In the genomic region with DNA sequence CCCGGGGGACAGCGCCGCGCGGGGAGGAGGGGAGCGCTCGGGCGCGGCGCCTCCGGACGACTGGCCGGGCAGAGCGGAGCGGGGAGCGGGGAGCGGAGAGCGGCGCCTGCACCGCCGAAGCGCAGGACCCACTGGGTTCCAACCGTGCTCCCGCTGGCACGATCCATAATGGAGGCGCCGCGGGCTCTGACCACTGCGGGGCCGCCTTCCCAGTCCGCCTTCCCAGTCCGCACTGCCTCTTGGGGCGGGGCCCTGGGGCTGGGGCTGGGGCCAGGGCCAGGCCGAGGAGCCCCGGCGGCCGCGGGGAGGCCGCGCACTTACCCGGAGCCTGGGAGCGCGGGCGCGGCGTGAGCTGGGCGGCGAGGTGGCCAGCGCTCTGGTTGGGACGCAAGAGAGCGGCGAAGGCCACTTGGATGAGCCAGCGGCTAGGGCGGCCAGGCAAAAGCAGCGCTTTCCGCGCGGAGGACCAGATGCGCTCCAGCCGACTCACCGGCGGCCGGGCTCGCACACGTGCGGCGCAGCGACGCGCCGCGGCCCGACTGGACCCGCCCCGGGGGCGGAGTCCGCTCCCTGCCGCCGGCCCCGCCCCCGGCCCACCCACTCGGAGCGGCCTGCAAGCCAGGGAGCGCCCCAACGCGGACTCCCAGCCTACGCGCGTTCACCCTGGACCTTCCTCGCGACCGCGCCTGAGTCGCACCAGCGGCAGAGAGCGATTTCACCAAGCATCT, we compare ENCODE assay signal across 1 cellular context.
TF ChIP-seq lines count a peak whose summit lies in the region.

A gene with protein sequence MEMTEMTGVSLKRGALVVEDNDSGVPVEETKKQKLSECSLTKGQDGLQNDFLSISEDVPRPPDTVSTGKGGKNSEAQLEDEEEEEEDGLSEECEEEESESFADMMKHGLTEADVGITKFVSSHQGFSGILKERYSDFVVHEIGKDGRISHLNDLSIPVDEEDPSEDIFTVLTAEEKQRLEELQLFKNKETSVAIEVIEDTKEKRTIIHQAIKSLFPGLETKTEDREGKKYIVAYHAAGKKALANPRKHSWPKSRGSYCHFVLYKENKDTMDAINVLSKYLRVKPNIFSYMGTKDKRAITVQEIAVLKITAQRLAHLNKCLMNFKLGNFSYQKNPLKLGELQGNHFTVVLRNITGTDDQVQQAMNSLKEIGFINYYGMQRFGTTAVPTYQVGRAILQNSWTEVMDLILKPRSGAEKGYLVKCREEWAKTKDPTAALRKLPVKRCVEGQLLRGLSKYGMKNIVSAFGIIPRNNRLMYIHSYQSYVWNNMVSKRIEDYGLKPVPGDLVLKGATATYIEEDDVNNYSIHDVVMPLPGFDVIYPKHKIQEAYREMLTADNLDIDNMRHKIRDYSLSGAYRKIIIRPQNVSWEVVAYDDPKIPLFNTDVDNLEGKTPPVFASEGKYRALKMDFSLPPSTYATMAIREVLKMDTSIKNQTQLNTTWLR (minus strand): TSS at position 541 of the 728 bp plus-strand sequence. CDS start 13,759 bp downstream, outside the sequence.

TF ChIP-seq in HepG2, 621 proteins besides CTCF, POLR2A, EP300 and RAD21 (continued from another document and continues in another):
- TF ChIP-seq ZNF800 (CRISPR knock-in tag; IDR thresholded peaks at IDR 0.05) (peak; percentile 51; the same call in 1 of the 2 replicates), TAF15 (IDR thresholded peaks at IDR 0.05; ENCODE audit: low read depth, low read length, poor library complexity, severe bottlenecking) (peak; percentile 51), NBN (conservative IDR thresholded peaks at IDR 0.05) (no peak), SPEN (CRISPR knock-in tag; IDR thresholded peaks at IDR 0.05; ENCODE audit: low read depth) (peak; percentile 73), ZNF503 (CRISPR knock-in tag; IDR thresholded peaks at IDR 0.05) (no peak; the same call in 1 of the 2 replicates), HNRNPK (IDR thresholded peaks at IDR 0.05; ENCODE audit: low read depth, low read length, poor library complexity, severe bottlenecking) (peak; percentile 66), ZBTB8A (CRISPR knock-in tag; IDR thresholded peaks at IDR 0.05; ENCODE audit: borderline replicate concordance, low read depth) (no peak), ZFP91 (CRISPR knock-in tag; IDR thresholded peaks at IDR 0.05; ENCODE audit: borderline replicate concordance) (peak; percentile 75; the same call in 1 of the 2 replicates), PHF20 (CRISPR knock-in tag; IDR thresholded peaks at IDR 0.05) (no peak; the same call in none of the 2 replicates), ZBTB38 (CRISPR knock-in tag; IDR thresholded peaks at IDR 0.05) (peak; percentile 45; the same call in 1 of the 2 replicates), NR2C2 (CRISPR knock-in tag; IDR thresholded peaks at IDR 0.05; ENCODE audit: borderline replicate concordance) (no peak; the same call in 1 of the 2 replicates), ZNF367 (CRISPR knock-in tag; IDR thresholded peaks at IDR 0.05; ENCODE audit: borderline replicate concordance) (peak; percentile 9; the same call in 1 of the 2 replicates), ATF7-NPFF (CRISPR knock-in tag; IDR thresholded peaks at IDR 0.05; ENCODE audit: low read depth) (peak; percentile 81), PRPF4 (IDR thresholded peaks at IDR 0.05; ENCODE audit: low read depth, low read length, poor library complexity, severe bottlenecking) (no peak), ZNF788 (CRISPR knock-in tag; IDR thresholded peaks at IDR 0.05; ENCODE audit: borderline replicate concordance) (peak; percentile 27; the same call in 1 of the 2 replicates), TCF12 (IDR thresholded peaks at IDR 0.05) (no peak), TCF12 (CRISPR knock-in tag; IDR thresholded peaks at IDR 0.05) (peak; percentile 70; the same call in 1 of the 2 replicates), ZSCAN21 (CRISPR knock-in tag; IDR thresholded peaks at IDR 0.05; ENCODE audit: borderline replicate concordance) (peak; percentile 74; the same call in 1 of the 2 replicates), MED13 (CRISPR knock-in tag; IDR thresholded peaks at IDR 0.05) (peak; percentile 49; the same call in 1 of the 2 replicates), ZNF777 (CRISPR knock-in tag; IDR thresholded peaks at IDR 0.05) (0 out of 2 replicates have a peak, but pooled peaks have one; percentile 41), MYC (CRISPR knock-in tag; IDR thresholded peaks at IDR 0.05; ENCODE audit: borderline replicate concordance) (peak; percentile 91), BRD4 (CRISPR knock-in tag; IDR thresholded peaks at IDR 0.05) (peak; percentile 77; the same call in 1 of the 2 replicates), MEIS1 (CRISPR knock-in tag; IDR thresholded peaks at IDR 0.05; ENCODE audit: borderline replicate concordance) (peak; percentile 37; the same call in 1 of the 2 replicates), ZNF225 (CRISPR knock-in tag; IDR thresholded peaks at IDR 0.05) (0 out of 2 replicates have a peak, but pooled peaks have one; percentile 48), ZFP41 (CRISPR knock-in tag; IDR thresholded peaks at IDR 0.05; ENCODE audit: borderline replicate concordance) (no peak), CENPT (CRISPR knock-in tag; IDR thresholded peaks at IDR 0.05; ENCODE audit: low read depth) (peak; percentile 76; the same call in 1 of the 2 replicates), DPF2 (CRISPR knock-in tag; IDR thresholded peaks at IDR 0.05; ENCODE audit: borderline replicate concordance, low read depth) (no peak), SMARCE1 (IDR thresholded peaks at IDR 0.05; ENCODE audit: borderline replicate concordance) (no peak), KMT2A (CRISPR knock-in tag; IDR thresholded peaks at IDR 0.05) (no peak), SKI (IDR thresholded peaks at IDR 0.05; ENCODE audit: partially characterized antibody) (no peak), STAG1 (CRISPR knock-in tag; IDR thresholded peaks at IDR 0.05) (no peak), KDM2A (CRISPR knock-in tag; IDR thresholded peaks at IDR 0.05; ENCODE audit: borderline replicate concordance, low read depth) (peak; percentile 42), NRL (CRISPR knock-in tag; IDR thresholded peaks at IDR 0.05; ENCODE audit: borderline replicate concordance) (peak; percentile 14), NR2F6 (IDR thresholded peaks at IDR 0.05) (no peak), NR2F6 (CRISPR knock-in tag; IDR thresholded peaks at IDR 0.05) (no peak), ZBTB7B (CRISPR knock-in tag; IDR thresholded peaks at IDR 0.05) (peak; percentile 42; the same call in 1 of the 2 replicates), MEIS2 (CRISPR knock-in tag; IDR thresholded peaks at IDR 0.05) (peak; percentile 80; the same call in 1 of the 2 replicates), HES4 (CRISPR knock-in tag; IDR thresholded peaks at IDR 0.05; ENCODE audit: borderline replicate concordance) (0 out of 2 replicates have a peak, but pooled peaks have one; percentile 10), SALL1 (CRISPR knock-in tag; IDR thresholded peaks at IDR 0.05) (peak; percentile 40; the same call in 1 of the 2 replicates), SUZ12 (IDR thresholded peaks at IDR 0.05; ENCODE audit: low read depth, low read length) (no peak), ZNF558 (CRISPR knock-in tag; IDR thresholded peaks at IDR 0.05; ENCODE audit: borderline replicate concordance) (peak; percentile 30; the same call in 1 of the 2 replicates), ZSCAN30 (CRISPR knock-in tag; IDR thresholded peaks at IDR 0.05) (peak; percentile 73; the same call in 1 of the 2 replicates), FOSL2 (CRISPR knock-in tag; IDR thresholded peaks at IDR 0.05) (no peak; the same call in 1 of the 2 replicates), MAZ (IDR thresholded peaks at IDR 0.05; ENCODE audit: borderline replicate concordance, low read depth, low read length) (no peak), MAZ (CRISPR knock-in tag; IDR thresholded peaks at IDR 0.05; ENCODE audit: low read depth) (0 out of 2 replicates have a peak, but pooled peaks have one; percentile 21)
- TF ChIP-seq, protein P1, sequence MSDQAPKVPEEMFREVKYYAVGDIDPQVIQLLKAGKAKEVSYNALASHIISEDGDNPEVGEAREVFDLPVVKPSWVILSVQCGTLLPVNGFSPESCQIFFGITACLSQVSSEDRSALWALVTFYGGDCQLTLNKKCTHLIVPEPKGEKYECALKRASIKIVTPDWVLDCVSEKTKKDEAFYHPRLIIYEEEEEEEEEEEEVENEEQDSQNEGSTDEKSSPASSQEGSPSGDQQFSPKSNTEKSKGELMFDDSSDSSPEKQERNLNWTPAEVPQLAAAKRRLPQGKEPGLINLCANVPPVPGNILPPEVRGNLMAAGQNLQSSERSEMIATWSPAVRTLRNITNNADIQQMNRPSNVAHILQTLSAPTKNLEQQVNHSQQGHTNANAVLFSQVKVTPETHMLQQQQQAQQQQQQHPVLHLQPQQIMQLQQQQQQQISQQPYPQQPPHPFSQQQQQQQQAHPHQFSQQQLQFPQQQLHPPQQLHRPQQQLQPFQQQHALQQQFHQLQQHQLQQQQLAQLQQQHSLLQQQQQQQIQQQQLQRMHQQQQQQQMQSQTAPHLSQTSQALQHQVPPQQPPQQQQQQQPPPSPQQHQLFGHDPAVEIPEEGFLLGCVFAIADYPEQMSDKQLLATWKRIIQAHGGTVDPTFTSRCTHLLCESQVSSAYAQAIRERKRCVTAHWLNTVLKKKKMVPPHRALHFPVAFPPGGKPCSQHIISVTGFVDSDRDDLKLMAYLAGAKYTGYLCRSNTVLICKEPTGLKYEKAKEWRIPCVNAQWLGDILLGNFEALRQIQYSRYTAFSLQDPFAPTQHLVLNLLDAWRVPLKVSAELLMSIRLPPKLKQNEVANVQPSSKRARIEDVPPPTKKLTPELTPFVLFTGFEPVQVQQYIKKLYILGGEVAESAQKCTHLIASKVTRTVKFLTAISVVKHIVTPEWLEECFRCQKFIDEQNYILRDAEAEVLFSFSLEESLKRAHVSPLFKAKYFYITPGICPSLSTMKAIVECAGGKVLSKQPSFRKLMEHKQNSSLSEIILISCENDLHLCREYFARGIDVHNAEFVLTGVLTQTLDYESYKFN (CRISPR knock-in tag; conservative IDR thresholded peaks at IDR 0.05): no peak
- TF ChIP-seq, protein P2, sequence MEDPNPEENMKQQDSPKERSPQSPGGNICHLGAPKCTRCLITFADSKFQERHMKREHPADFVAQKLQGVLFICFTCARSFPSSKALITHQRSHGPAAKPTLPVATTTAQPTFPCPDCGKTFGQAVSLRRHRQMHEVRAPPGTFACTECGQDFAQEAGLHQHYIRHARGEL (CRISPR knock-in tag; IDR thresholded peaks at IDR 0.05): no peak
- TF ChIP-seq, protein P3, sequence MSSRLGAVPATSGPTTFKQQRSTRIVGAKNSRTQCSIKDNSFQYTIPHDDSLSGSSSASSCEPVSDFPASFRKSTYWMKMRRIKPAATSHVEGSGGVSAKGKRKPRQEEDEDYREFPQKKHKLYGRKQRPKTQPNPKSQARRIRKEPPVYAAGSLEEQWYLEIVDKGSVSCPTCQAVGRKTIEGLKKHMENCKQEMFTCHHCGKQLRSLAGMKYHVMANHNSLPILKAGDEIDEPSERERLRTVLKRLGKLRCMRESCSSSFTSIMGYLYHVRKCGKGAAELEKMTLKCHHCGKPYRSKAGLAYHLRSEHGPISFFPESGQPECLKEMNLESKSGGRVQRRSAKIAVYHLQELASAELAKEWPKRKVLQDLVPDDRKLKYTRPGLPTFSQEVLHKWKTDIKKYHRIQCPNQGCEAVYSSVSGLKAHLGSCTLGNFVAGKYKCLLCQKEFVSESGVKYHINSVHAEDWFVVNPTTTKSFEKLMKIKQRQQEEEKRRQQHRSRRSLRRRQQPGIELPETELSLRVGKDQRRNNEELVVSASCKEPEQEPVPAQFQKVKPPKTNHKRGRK (CRISPR knock-in tag; IDR thresholded peaks at IDR 0.05): no peak
- TF ChIP-seq, protein P4, sequence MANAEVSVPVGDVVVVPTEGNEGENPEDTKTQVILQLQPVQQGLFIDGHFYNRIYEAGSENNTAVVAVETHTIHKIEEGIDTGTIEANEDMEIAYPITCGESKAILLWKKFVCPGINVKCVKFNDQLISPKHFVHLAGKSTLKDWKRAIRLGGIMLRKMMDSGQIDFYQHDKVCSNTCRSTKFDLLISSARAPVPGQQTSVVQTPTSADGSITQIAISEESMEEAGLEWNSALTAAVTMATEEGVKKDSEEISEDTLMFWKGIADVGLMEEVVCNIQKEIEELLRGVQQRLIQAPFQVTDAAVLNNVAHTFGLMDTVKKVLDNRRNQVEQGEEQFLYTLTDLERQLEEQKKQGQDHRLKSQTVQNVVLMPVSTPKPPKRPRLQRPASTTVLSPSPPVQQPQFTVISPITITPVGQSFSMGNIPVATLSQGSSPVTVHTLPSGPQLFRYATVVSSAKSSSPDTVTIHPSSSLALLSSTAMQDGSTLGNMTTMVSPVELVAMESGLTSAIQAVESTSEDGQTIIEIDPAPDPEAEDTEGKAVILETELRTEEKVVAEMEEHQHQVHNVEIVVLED (CRISPR knock-in tag; IDR thresholded peaks at IDR 0.05; ENCODE audit: borderline replicate concordance): no peak; the same call in 1 of the 2 replicates
